In the genomic region with DNA sequence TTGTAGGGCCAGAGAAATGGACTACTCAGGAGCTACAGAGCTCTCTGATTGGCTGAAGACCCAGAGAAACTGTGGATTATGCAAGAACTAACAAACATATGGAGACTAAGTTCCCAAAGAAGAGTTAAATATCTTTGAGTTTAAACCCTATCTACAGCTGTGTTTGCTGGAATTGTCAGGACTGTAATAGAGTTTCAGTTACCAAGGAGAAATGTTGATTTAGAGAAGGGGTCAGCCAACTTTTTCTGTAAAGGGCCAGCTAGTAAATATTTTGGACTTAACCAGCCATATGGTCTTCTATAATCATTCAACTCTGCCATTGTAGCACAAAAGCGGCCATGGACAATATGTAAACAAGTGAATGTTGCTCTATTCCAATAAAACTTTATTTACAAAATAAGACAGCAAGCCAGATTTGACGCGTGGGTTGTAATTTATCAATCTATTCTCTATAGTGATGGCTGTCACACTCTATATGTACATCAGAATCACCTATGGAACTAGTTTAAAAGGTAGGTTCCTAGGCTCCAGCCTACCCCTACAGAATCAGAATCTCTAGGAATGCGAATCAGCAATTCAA, we compare ENCODE assay signal across 16 cellular contexts. TPM values are rescaled to one million over a fixed set of nuclear protein-coding genes. Genes with fewer than 3 reads are reported as not detected.
DNase-seq lines count a peak whose midpoint lies in the region; ATAC-seq, FAIRE-seq and TF ChIP-seq lines count a peak whose summit lies in the region.
"Had no signal": no experiment of that assay in that cellular context is flagged by ENCODE, and none has a peak within 500 bp of the region (broad histone marks: within the 10 kb centered on the region; RNA-seq: fewer than 3 reads in every experiment).

No MANE protein-coding gene starts in this region.

- no peak for ATAC-seq in CD8-positive, alpha-beta T cell
- ATAC-seq in HG03175 (IDR thresholded peaks at IDR 0.05; ENCODE audit: unreplicated experiment): peak; percentile 3
- no peak for ATAC-seq in K562
- ATAC-seq in GM19351 (IDR thresholded peaks at IDR 0.05; ENCODE audit: unreplicated experiment): no peak

- no peak for FAIRE-seq in K562 (lab: Jason Lieb, UNC)
- FAIRE-seq: bronchial epithelial cell had no signal

- H3K36me3 Mint-ChIP-seq in CD8-positive, alpha-beta T cell: peaks cover 4% of the 10 kb centered on the region
- H3K36me3 Mint-ChIP-seq in Calu3 (ENCODE audit: insufficient read depth, unreplicated experiment): no peaks in the 10 kb centered on the region
- H3K36me3 Mint-ChIP-seq: naive B cell had no signal

- no peaks in the 10 kb centered on the region for H3K27me3 Mint-ChIP-seq in CD8-positive, alpha-beta T cell (ENCODE audit: low read depth)
- H3K27me3 Mint-ChIP-seq in Calu3 (ENCODE audit: unreplicated experiment): no peaks in the 10 kb centered on the region
- H3K27me3 Mint-ChIP-seq: naive B cell had no signal

- no peaks in the 10 kb centered on the region for H3K9me3 ChIP-seq in CD8-positive, alpha-beta T cell (ENCODE audit: low read length)
- no peaks in the 10 kb centered on the region; the same call in 1 of the 2 replicates for H3K9me3 ChIP-seq in K562 (replicated peaks; ENCODE audit: control insufficient read depth, insufficient read depth, low read depth, low read length)

- peaks cover 52% of the 10 kb centered on the region for H3K4me1 Mint-ChIP-seq in CD8-positive, alpha-beta T cell (ENCODE audit: low read depth)
- peaks cover 24% of the 10 kb centered on the region for H3K4me1 Mint-ChIP-seq in Calu3 (ENCODE audit: low read depth, unreplicated experiment)

- DNase-seq in CD8-positive, alpha-beta T cell: no peak
- DNase-seq in K562 (ENCODE audit: extremely low read depth in 1 of 4, low spot score in 3 of 4) (no peak), posterior vena cava (ENCODE audit: low spot score) (no peak), Calu3 (no peak)
- DNase-seq: activated naive CD4-positive, alpha-beta T cell treated with anti-CD3 and anti-CD28 coated beads for 36 hours; AML-193; effector CD4-positive, alpha-beta T cell; naive B cell; NCI-H1048; NCI-H2171 treated with DMSO at 0.1 percent for 48 hours; NK-92 treated with Interleukin-12 subunit alpha and Interleukin-12 subunit beta, amount 100 ng/mL, for 24 hours; SHP77 treated with DMSO at 0.1 percent for 48 hours; trophoblast cell had no signal

- H4K20me1 ChIP-seq in K562 (replicated peaks; ENCODE audit: control insufficient read depth, insufficient read depth, low read length): no peaks in the 10 kb centered on the region

- no peak for TF ChIP-seq RAD21 in K562 (CRISPR knock-in tag; conservative IDR thresholded peaks at IDR 0.05 in 1 of 2, IDR thresholded peaks at IDR 0.05 in 1 of 2)

- intact Hi-C loops in CD8-positive, alpha-beta T cell (cut with DNase I, micrococcal nuclease): no loop called here
- intact Hi-C loops in K562 (cut with micrococcal nuclease): no loop called here
- intact Hi-C loops in posterior vena cava (cut with DNase I): no loop called here
- intact Hi-C loops in Calu3 (cut with micrococcal nuclease; ENCODE audit: unreplicated experiment): no loop called here

- CTCF ChIA-PET in CD8-positive, alpha-beta T cell (lab: Charles Lee): interaction anchor here (1.2 to 1.6 kb wide), 3 partner anchors 11 to 44 kb away, joined by 3 to 4 read pairs (median 4); no protein-coding TSS in a partner anchor
- CTCF ChIA-PET in K562 (lab: Yijun Ruan, JAX; ENCODE audit: low intra/inter-chr PET ratio) (no interaction called here), Calu3 (lab: Charles Lee) (interaction anchor here (0.9 kb wide), 1 partner anchor 29 kb away, joined by 3 read pairs; no protein-coding TSS in a partner anchor)

- POLR2A ChIA-PET in CD8-positive, alpha-beta T cell (lab: Charles Lee): interaction anchor here (1.1 to 1.5 kb wide), 2 partner anchors 10 to 49 kb away, joined by 3 to 5 read pairs; partner anchors contain the start of gene HIPK1
- POLR2A ChIA-PET in K562 (lab: Yijun Ruan, JAX): interaction anchor here (0.8 to 1.3 kb wide), 3 partner anchors 11 to 20 kb away, joined by 3 to 5 read pairs (median 4); no protein-coding TSS in a partner anchor

- TF ChIP-seq CTCF in CD8-positive, alpha-beta T cell (IDR thresholded peaks at IDR 0.05): no peak
- TF ChIP-seq CTCF in K562 (IDR thresholded peaks at IDR 0.05 in 2 of 3, conservative IDR thresholded peaks at IDR 0.05 in 1 of 3; ENCODE audit: insufficient read depth in 2 of 3, low read depth in 1 of 3, low read length in 3 of 3) (no peak), Calu3 (IDR thresholded peaks at IDR 0.05; ENCODE audit: unreplicated experiment) (no peak)

- no peaks in the 10 kb centered on the region for H3K27me3 ChIP-seq in CD8-positive, alpha-beta T cell (ENCODE audit: insufficient read depth, low read length)
- H3K27me3 ChIP-seq in K562 (ENCODE audit: control insufficient read depth in 2 of 2, insufficient read depth in 2 of 2, low read length in 2 of 2): no peaks in the 10 kb centered on the region

- no peak overlapping the region for H3K4me3 ChIP-seq in CD8-positive, alpha-beta T cell (ENCODE audit: low read depth, low read length)
- H3K4me3 ChIP-seq in K562: no peak overlapping the region

- BruUV-seq in K562 (replicated peaks; lab: Mats Ljungman, UMichigan): no TSS peak
- no TSS peak for BruUV-seq in Calu3 (replicated peaks; lab: Mats Ljungman, UMichigan)

- no peak for TF ChIP-seq POLR2A in K562 (conservative IDR thresholded peaks at IDR 0.05)

- H3K4me3 Mint-ChIP-seq in CD8-positive, alpha-beta T cell: no peak overlapping the region
- no peak overlapping the region for H3K4me3 Mint-ChIP-seq in Calu3 (ENCODE audit: low read depth, unreplicated experiment)
- H3K4me3 Mint-ChIP-seq: activated naive CD4-positive, alpha-beta T cell treated with anti-CD3 and anti-CD28 coated beads for 36 hours; naive B cell had no signal

- H3K4me2 ChIP-seq in K562 (ENCODE audit: insufficient read depth, low read length): no peak overlapping the region

- 0 out of 2 replicates have a peak overlapping the region, but pooled peaks have one; percentile 7 for H2AFZ ChIP-seq in K562 (ENCODE audit: low read depth, low read length)

- peak overlapping the region; percentile 53 for H3K27ac Mint-ChIP-seq in CD8-positive, alpha-beta T cell
- no peak overlapping the region for H3K27ac Mint-ChIP-seq in Calu3 (ENCODE audit: unreplicated experiment)
- H3K27ac Mint-ChIP-seq: activated naive CD4-positive, alpha-beta T cell treated with anti-CD3 and anti-CD28 coated beads for 36 hours had no signal

- H3K4me1 ChIP-seq in CD8-positive, alpha-beta T cell (ENCODE audit: insufficient read depth, low read length): peaks cover 31% of the 10 kb centered on the region
- peaks cover 0 to 4% of the 10 kb centered on the region in 2 experiments; a peak in 3 of 5 replicates for H3K4me1 ChIP-seq in K562 (replicated peaks in 1 of 2; ENCODE audit: control insufficient read depth in 2 of 2, insufficient read depth in 2 of 2, low read length in 2 of 2)

- H3K9me3 Mint-ChIP-seq in CD8-positive, alpha-beta T cell: no peaks in the 10 kb centered on the region
- no peaks in the 10 kb centered on the region for H3K9me3 Mint-ChIP-seq in Calu3 (ENCODE audit: low read depth, unreplicated experiment)
- H3K9me3 Mint-ChIP-seq: activated naive CD4-positive, alpha-beta T cell treated with anti-CD3 and anti-CD28 coated beads for 36 hours; naive B cell had no signal

- no peak overlapping the region for H3K9ac ChIP-seq in K562 (ENCODE audit: insufficient read depth in 1 of 2, low read depth in 2 of 2, low read length in 2 of 2)

- H3K79me2 ChIP-seq in K562 (ENCODE audit: control insufficient read depth, insufficient read depth, low read length): no peaks in the 10 kb centered on the region

- no peaks in the 10 kb centered on the region for H3K9me1 ChIP-seq in K562 (ENCODE audit: control insufficient read depth, insufficient read depth, low read length)

- no peaks in the 10 kb centered on the region for H3K36me3 ChIP-seq in CD8-positive, alpha-beta T cell (ENCODE audit: insufficient read depth, low read length)
- no peaks in the 10 kb centered on the region for H3K36me3 ChIP-seq in K562 (ENCODE audit: control insufficient read depth, insufficient read depth, low read length)

- TF ChIP-seq EP300 in K562 (IDR thresholded peaks at IDR 0.05; ENCODE audit: low read length): no peak

- 79% methylated on average over 4 of the region's 4 CpGs for WGBS in K562 (ENCODE audit: insufficient coverage, low coverage, missing lambda C conversion rate)

- in situ Hi-C loops in K562 (cut with MboI): no loop called here

- H3K27ac ChIP-seq in CD8-positive, alpha-beta T cell (ENCODE audit: low read depth, low read length): no peak overlapping the region
- H3K27ac ChIP-seq in K562 (ENCODE audit: extremely low read depth, low read depth, low read length): no peak overlapping the region

RNA-seq across cellular contexts. Expression of gene BCL2L15, which starts 7.8 kb away (rescaled TPM):
- 1 to 10 TPM in 1 of 2 experiments, under 1 TPM in 1; 0.89 to 2.0 TPM for total RNA-seq in CD8-positive, alpha-beta T cell
- 1.4 and 2.8 TPM in 2 replicates for total RNA-seq in K562 (2011; cell fraction: chromatin; rRNA removed; ENCODE audit: low replicate concordance)
- 0.53 and 0.67 TPM in 2 replicates for total RNA-seq in K562 (2011; cell fraction: nucleolus; rRNA removed)
- 0.95 and 2.5 TPM in 2 replicates for total RNA-seq in K562 (2011; cell fraction: nucleoplasm; rRNA removed)
- total RNA-seq in K562 (2014; rRNA removed) (0.09 and 0.12 TPM in 2 replicates), K562 (2014; rRNA removed; fragmentation: Illumina TruSeq; extraction: Trizol) (0.32 and 0.33 TPM in 2 replicates), K562 (2015; rRNA removed; fragmentation: Illumina TruSeq; extraction: Trizol) (0.19 and 0.36 TPM in 2 replicates), K562 (2021) (0.09 and 0.72 TPM in 2 replicates), posterior vena cava (under 1 TPM; 0.32 to 0.57 TPM), Calu3 (2022) (13.0 and 16.8 TPM in 2 replicates)
- polyA plus RNA-seq in K562 (2011; rRNA removed) (0.25 and 0.74 TPM in 2 replicates), K562 (2014; fragmentation: Illumina TruSeq; extraction: Trizol) (0.06 and 0.26 TPM in 2 replicates), K562 (2014; fragmentation: Nextera tagmentation; extraction: Ambion mirVana) (under 1 TPM in 1 of 2 experiments, not detected in 1; 0.42 TPM), K562 (2014; rRNA removed) (0.32 and 0.78 TPM in 2 replicates)
- 0.10 and 0.15 TPM in 2 replicates for polyA plus RNA-seq in K562 (2011; cell fraction: cytosol; rRNA removed)
- 0.85 and 1.2 TPM in 2 replicates for polyA plus RNA-seq in K562 (2011; cell fraction: nucleus; rRNA removed)
- 0.20 and 0.43 TPM in 2 replicates for polyA plus RNA-seq in K562 (2012)
- polyA minus RNA-seq in K562 (2011; rRNA and poly(A)+ RNA removed): 0.48 and 1.2 TPM in 2 replicates
- not detected in 2 replicates for polyA minus RNA-seq in K562 (2011; cell fraction: cytosol; rRNA and poly(A)+ RNA removed)
- 0.33 and 0.40 TPM in 2 replicates for polyA minus RNA-seq in K562 (2011; cell fraction: nucleus; rRNA and poly(A)+ RNA removed)

RNA-seq across cellular contexts. Expression of gene PTPN22, which starts 8.0 kb away (rescaled TPM):
- total RNA-seq in CD8-positive, alpha-beta T cell: 10 to 100 TPM; 48.6 to 52.4 TPM
- total RNA-seq in K562 (2011; cell fraction: chromatin; rRNA removed; ENCODE audit: low replicate concordance): 0.53 and 0.81 TPM in 2 replicates
- total RNA-seq in K562 (2011; cell fraction: nucleolus; rRNA removed): 0.17 and 0.79 TPM in 2 replicates
- 0.46 and 1.9 TPM in 2 replicates for total RNA-seq in K562 (2011; cell fraction: nucleoplasm; rRNA removed)
- total RNA-seq in K562 (2014; rRNA removed) (0.82 and 1.3 TPM in 2 replicates), K562 (2014; rRNA removed; fragmentation: Illumina TruSeq; extraction: Trizol) (1.9 and 2.0 TPM in 2 replicates), K562 (2015; rRNA removed; fragmentation: Illumina TruSeq; extraction: Trizol) (4.6 and 5.3 TPM in 2 replicates), K562 (2021) (1.0 and 1.3 TPM in 2 replicates), posterior vena cava (1 to 10 TPM; 3.9 to 4.6 TPM), Calu3 (2022) (0.24 and 0.38 TPM in 2 replicates)
- polyA plus RNA-seq in K562 (2011; rRNA removed) (0.45 and 0.76 TPM in 2 replicates), K562 (2014; fragmentation: Illumina TruSeq; extraction: Trizol) (1.9 and 2.3 TPM in 2 replicates), K562 (2014; fragmentation: Nextera tagmentation; extraction: Ambion mirVana) (1 to 10 TPM; 1.1 to 1.6 TPM), K562 (2014; rRNA removed) (0.95 and 1.4 TPM in 2 replicates)
- 0.09 and 0.47 TPM in 2 replicates for polyA plus RNA-seq in K562 (2011; cell fraction: cytosol; rRNA removed)
- 0.77 and 0.98 TPM in 2 replicates for polyA plus RNA-seq in K562 (2011; cell fraction: nucleus; rRNA removed)
- 2.5 and 7.6 TPM in 2 replicates for polyA plus RNA-seq in K562 (2012)
- polyA minus RNA-seq in K562 (2011; rRNA and poly(A)+ RNA removed): 0.46 and 2.4 TPM in 2 replicates
- 0.64 TPM in 1 of 2 replicates, not detected in the other for polyA minus RNA-seq in K562 (2011; cell fraction: cytosol; rRNA and poly(A)+ RNA removed)
- polyA minus RNA-seq in K562 (2011; cell fraction: nucleus; rRNA and poly(A)+ RNA removed): 0.81 and 2.4 TPM in 2 replicates

RNA-seq across cellular contexts. Expression of gene AP4B1, which starts 25.1 kb away (rescaled TPM):
- total RNA-seq in CD8-positive, alpha-beta T cell: 10 to 100 TPM; 63.7 to 67.3 TPM
- total RNA-seq in K562 (2011; cell fraction: chromatin; rRNA removed; ENCODE audit: low replicate concordance): 103 and 194 TPM in 2 replicates
- 47.9 and 67.8 TPM in 2 replicates for total RNA-seq in K562 (2011; cell fraction: nucleolus; rRNA removed)
- total RNA-seq in K562 (2011; cell fraction: nucleoplasm; rRNA removed): 93.6 and 108 TPM in 2 replicates
- total RNA-seq in K562 (2014; rRNA removed): 15.8 and 20.2 TPM in 2 replicates
- 24.6 and 30.4 TPM in 2 replicates for total RNA-seq in K562 (2014; rRNA removed; fragmentation: Illumina TruSeq; extraction: Trizol)
- total RNA-seq in K562 (2015; rRNA removed; fragmentation: Illumina TruSeq; extraction: Trizol): 21.2 and 21.7 TPM in 2 replicates
- 22.2 and 23.8 TPM in 2 replicates for total RNA-seq in K562 (2021)
- polyA plus RNA-seq in K562 (2011; rRNA removed): 36.5 and 37.3 TPM in 2 replicates
- polyA plus RNA-seq in K562 (2011; cell fraction: cytosol; rRNA removed): 11.8 and 29.3 TPM in 2 replicates
- polyA plus RNA-seq in K562 (2011; cell fraction: nucleus; rRNA removed): 66.6 and 88.6 TPM in 2 replicates
- polyA plus RNA-seq in K562 (2012): 19.7 and 20.1 TPM in 2 replicates
- polyA plus RNA-seq in K562 (2014; fragmentation: Illumina TruSeq; extraction: Trizol): 26.7 and 28.5 TPM in 2 replicates
- polyA plus RNA-seq in K562 (2014; fragmentation: Nextera tagmentation; extraction: Ambion mirVana): 10 to 100 TPM; 21.9 to 28.2 TPM
- polyA plus RNA-seq in K562 (2014; rRNA removed): 26.1 and 32.0 TPM in 2 replicates
- polyA minus RNA-seq in K562 (2011; rRNA and poly(A)+ RNA removed): 47.9 and 53.5 TPM in 2 replicates
- 15.7 and 16.8 TPM in 2 replicates for polyA minus RNA-seq in K562 (2011; cell fraction: cytosol; rRNA and poly(A)+ RNA removed)
- 24.4 and 47.7 TPM in 2 replicates for polyA minus RNA-seq in K562 (2011; cell fraction: nucleus; rRNA and poly(A)+ RNA removed)
- 10 to 100 TPM in 1 of 2 donors, 1 to 10 TPM in 1; 8.3 to 20.0 TPM for total RNA-seq in posterior vena cava
- total RNA-seq in Calu3 (2022): 18.3 and 21.0 TPM in 2 replicates

RNA-seq across cellular contexts. Expression of gene DCLRE1B, which starts 25.6 kb away (rescaled TPM):
- 1 to 10 TPM; 8.1 to 9.1 TPM for total RNA-seq in CD8-positive, alpha-beta T cell
- total RNA-seq in K562 (2011; cell fraction: chromatin; rRNA removed; ENCODE audit: low replicate concordance): 9.0 and 11.8 TPM in 2 replicates
- total RNA-seq in K562 (2011; cell fraction: nucleolus; rRNA removed): 8.8 and 8.9 TPM in 2 replicates
- 8.4 and 10.4 TPM in 2 replicates for total RNA-seq in K562 (2011; cell fraction: nucleoplasm; rRNA removed)
- total RNA-seq in K562 (2014; rRNA removed) (10.6 and 15.8 TPM in 2 replicates), K562 (2014; rRNA removed; fragmentation: Illumina TruSeq; extraction: Trizol) (17.2 and 19.2 TPM in 2 replicates), K562 (2015; rRNA removed; fragmentation: Illumina TruSeq; extraction: Trizol) (22.6 and 22.9 TPM in 2 replicates), K562 (2021) (22.8 and 23.7 TPM in 2 replicates), posterior vena cava (1 to 10 TPM; 5.3 to 5.5 TPM), Calu3 (2022) (6.9 and 7.5 TPM in 2 replicates)
- polyA plus RNA-seq in K562 (2011; rRNA removed) (11.0 and 11.7 TPM in 2 replicates), K562 (2014; fragmentation: Illumina TruSeq; extraction: Trizol) (25.9 and 28.8 TPM in 2 replicates), K562 (2014; fragmentation: Nextera tagmentation; extraction: Ambion mirVana) (10 to 100 TPM; 12.4 to 22.2 TPM), K562 (2014; rRNA removed) (14.9 and 18.0 TPM in 2 replicates)
- polyA plus RNA-seq in K562 (2011; cell fraction: cytosol; rRNA removed): 13.7 and 18.9 TPM in 2 replicates
- 6.8 and 10.7 TPM in 2 replicates for polyA plus RNA-seq in K562 (2011; cell fraction: nucleus; rRNA removed)
- 14.8 and 17.9 TPM in 2 replicates for polyA plus RNA-seq in K562 (2012)
- polyA minus RNA-seq in K562 (2011; rRNA and poly(A)+ RNA removed): 14.5 and 14.7 TPM in 2 replicates
- polyA minus RNA-seq in K562 (2011; cell fraction: cytosol; rRNA and poly(A)+ RNA removed): 10.4 and 16.3 TPM in 2 replicates
- 5.1 and 7.6 TPM in 2 replicates for polyA minus RNA-seq in K562 (2011; cell fraction: nucleus; rRNA and poly(A)+ RNA removed)

RNA-seq across cellular contexts. Expression of gene HIPK1, which starts 49.6 kb away (rescaled TPM):
- total RNA-seq in CD8-positive, alpha-beta T cell: 100 to 1,000 TPM; 301 to 312 TPM
- 87.8 and 103 TPM in 2 replicates for total RNA-seq in K562 (2011; cell fraction: chromatin; rRNA removed; ENCODE audit: low replicate concordance)
- total RNA-seq in K562 (2011; cell fraction: nucleolus; rRNA removed): 36.9 and 44.0 TPM in 2 replicates
- 51.7 and 52.1 TPM in 2 replicates for total RNA-seq in K562 (2011; cell fraction: nucleoplasm; rRNA removed)
- total RNA-seq in K562 (2014; rRNA removed): 20.2 and 28.3 TPM in 2 replicates
- 29.6 and 33.1 TPM in 2 replicates for total RNA-seq in K562 (2014; rRNA removed; fragmentation: Illumina TruSeq; extraction: Trizol)
- 28.6 and 29.6 TPM in 2 replicates for total RNA-seq in K562 (2015; rRNA removed; fragmentation: Illumina TruSeq; extraction: Trizol)
- 57.5 and 57.9 TPM in 2 replicates for total RNA-seq in K562 (2021)
- polyA plus RNA-seq in K562 (2011; rRNA removed): 56.1 and 66.4 TPM in 2 replicates
- polyA plus RNA-seq in K562 (2011; cell fraction: cytosol; rRNA removed): 61.3 and 67.9 TPM in 2 replicates
- polyA plus RNA-seq in K562 (2011; cell fraction: nucleus; rRNA removed): 83.1 and 90.0 TPM in 2 replicates
- polyA plus RNA-seq in K562 (2012): 26.4 and 28.7 TPM in 2 replicates
- polyA plus RNA-seq in K562 (2014; fragmentation: Illumina TruSeq; extraction: Trizol): 34.5 and 35.9 TPM in 2 replicates
- 10 to 100 TPM in 1 of 2 experiments, 1 to 10 TPM in 1; 10.0 to 10.9 TPM for polyA plus RNA-seq in K562 (2014; fragmentation: Nextera tagmentation; extraction: Ambion mirVana)
- 21.3 and 21.9 TPM in 2 replicates for polyA plus RNA-seq in K562 (2014; rRNA removed)
- 157 and 177 TPM in 2 replicates for polyA minus RNA-seq in K562 (2011; rRNA and poly(A)+ RNA removed)
- polyA minus RNA-seq in K562 (2011; cell fraction: cytosol; rRNA and poly(A)+ RNA removed): 66.3 and 89.1 TPM in 2 replicates
- 27.6 and 55.2 TPM in 2 replicates for polyA minus RNA-seq in K562 (2011; cell fraction: nucleus; rRNA and poly(A)+ RNA removed)
- 10 to 100 TPM; 68.9 to 78.9 TPM for total RNA-seq in posterior vena cava
- 42.7 and 43.2 TPM in 2 replicates for total RNA-seq in Calu3 (2022)

Comparison
In these comparisons a context has a peak if more than half of its experiments do, and no peak if none do; other contexts are left out.
1. RNA of gene PTPN22, which starts 8.0 kb away (total RNA-seq): 48.6 to 52.4 TPM in CD8-positive, alpha-beta T cell; 3.9 to 4.6 TPM in posterior vena cava, 0.17 to 5.3 TPM in K562 and 0.24 to 0.38 TPM in Calu3; every median in the first group is over 4 times any median in the second.